In genomic region chr3:158140396-158140795, GRCh38 we compare ENCODE assay signal across 16 cellular contexts. TPM values are rescaled to one million over a fixed set of nuclear protein-coding genes. Genes with fewer than 3 reads are reported as not detected.
DNase-seq lines count a peak whose midpoint lies in the region; ATAC-seq and TF ChIP-seq lines count a peak whose summit lies in the region.
"Had no signal": no experiment of that assay in that cellular context is flagged by ENCODE, and none has a peak within 500 bp of the region (broad histone marks: within the 10 kb centered on the region; RNA-seq: fewer than 3 reads in every experiment).

No MANE protein-coding gene starts in this region.

- no peak overlapping the region for H4K8ac ChIP-seq in IMR-90 (ENCODE audit: low read depth in 2 of 2, low read length in 2 of 2)

- H4K5ac ChIP-seq in IMR-90 (ENCODE audit: low read depth, low read length), result no peak overlapping the region

- no peak for TF ChIP-seq RAD21 in IMR-90 (IDR thresholded peaks at IDR 0.05; ENCODE audit: low read length)

- in situ Hi-C loops in IMR-90 (cut with MboI; ENCODE audit: low sequenced_read_pairs), result no loop called here

- H3K4ac ChIP-seq in IMR-90 (ENCODE audit: low read depth, low read length), result no peak overlapping the region

- no peak overlapping the region for H2AFZ ChIP-seq in IMR-90 (replicated peaks; ENCODE audit: low read length, poor library complexity)
- H2AFZ ChIP-seq: GM23338 had no signal

- H2BK15ac ChIP-seq in IMR-90 (ENCODE audit: low read depth, low read length), result no peak overlapping the region

- BruUV-seq in IMR-90 (replicated peaks; lab: Mats Ljungman, UMichigan), result no TSS peak

- POLR2A ChIA-PET in IMR-90 (lab: Charles Lee; ENCODE audit: unreplicated experiment), result no interaction called here

- H2BK120ac ChIP-seq in IMR-90 (ENCODE audit: low read depth, low read length), result no peak overlapping the region

- H2AK9ac ChIP-seq in IMR-90 (replicated peaks; ENCODE audit: low read depth, low read length, poor library complexity), result no peak overlapping the region

- H3K23ac ChIP-seq in IMR-90 (ENCODE audit: low read depth, low read length), result no peak overlapping the region

- no peaks in the 10 kb centered on the region for H4K20me1 ChIP-seq in IMR-90 (ENCODE audit: insufficient read depth, low read length)

- H3K14ac ChIP-seq in IMR-90 (replicated peaks; ENCODE audit: low read depth, low read length), result no peak overlapping the region

- H3K4me3 ChIP-seq in IMR-90 (ENCODE audit: insufficient read depth, low read depth, low read length), result no peak overlapping the region
- H3K4me3 ChIP-seq in SK-N-MC, result no peak overlapping the region
- H3K4me3 ChIP-seq in epithelial cell of esophagus (ENCODE audit: low read length), result no peak overlapping the region
- H3K4me3 ChIP-seq: A549, GM23338, K562 had no signal

- intact Hi-C loops in IMR-90 (cut with micrococcal nuclease), result no loop called here
- intact Hi-C loops in left colon (cut with DNase I, micrococcal nuclease), result no loop called here
- intact Hi-C loops in cardiac septum (cut with DNase I), result no loop called here

- no peaks in the 10 kb centered on the region; the same call in 1 of the 2 replicates for H3K9me1 ChIP-seq in IMR-90 (ENCODE audit: insufficient read depth, low read length)

- no peak overlapping the region for H2BK5ac ChIP-seq in IMR-90 (ENCODE audit: low read depth, low read length, poor library complexity, severe bottlenecking)

- peaks cover 2 to 4% of the 10 kb centered on the region in 2 experiments; a peak in 2 of 4 replicates for H3K79me1 ChIP-seq in IMR-90 (ENCODE audit: low read depth in 1 of 2, low read length in 2 of 2)

- no peaks in the 10 kb centered on the region for H3K4me1 ChIP-seq in IMR-90 (ENCODE audit: control insufficient read depth, insufficient read depth, low read length)
- H3K4me1 ChIP-seq: A549, BE2C had no signal

- dilution Hi-C loops in IMR-90 (cut with HindIII; ENCODE audit: low sequenced_read_pairs, unreplicated experiment), result no loop called here

- CTCF ChIA-PET in IMR-90 (lab: Yijun Ruan, JAX), result no interaction called here

- H3K18ac ChIP-seq in IMR-90 (ENCODE audit: low read depth, low read length), result no peak overlapping the region

- no peaks in the 10 kb centered on the region for H3K36me3 ChIP-seq in IMR-90 (ENCODE audit: control insufficient read depth, insufficient read depth, low read length)
- H3K36me3 ChIP-seq in SK-N-MC (ENCODE audit: insufficient read depth, low read length), result peaks cover 36% of the 10 kb centered on the region

- H3K9me3 ChIP-seq in IMR-90 (ENCODE audit: control insufficient read depth, insufficient read depth, low read length) (no peaks in the 10 kb centered on the region), SK-N-MC (ENCODE audit: low read depth, low read length) (no peaks in the 10 kb centered on the region)
- H3K9me3 ChIP-seq: A549, BE2C had no signal

- no peak overlapping the region for H2BK20ac ChIP-seq in IMR-90 (ENCODE audit: low read depth, low read length)

- H3K56ac ChIP-seq in IMR-90 (ENCODE audit: extremely low read depth, insufficient read depth, low read length), result no peak overlapping the region

- no peak overlapping the region for H3K27ac ChIP-seq in IMR-90 (ENCODE audit: insufficient read depth, low read length)
- H3K27ac ChIP-seq in SK-N-MC, result peak overlapping the region; percentile 4; the same call in 1 of the 2 replicates
- H3K27ac ChIP-seq: A549, C4-2B had no signal

- no peak for TF ChIP-seq POLR2A in IMR-90 (IDR thresholded peaks at IDR 0.05; ENCODE audit: low read depth, low read length)

- TF ChIP-seq CTCF in IMR-90 (conservative IDR thresholded peaks at IDR 0.05; ENCODE audit: low read depth, low read length) (no peak), epithelial cell of esophagus (IDR thresholded peaks at IDR 0.05; ENCODE audit: insufficient read depth, low read depth, low read length, missing control alignments) (no peak)

- no CpG with 5 or more reads among the region's 2 CpGs for WGBS in IMR-90 (ENCODE audit: extremely low coverage in 2 of 2, insufficient read length in 1 of 2), 2 experiments

- no peaks in the 10 kb centered on the region for H3K27me3 ChIP-seq in IMR-90 (ENCODE audit: control insufficient read depth, insufficient read depth, low read length)
- H3K27me3 ChIP-seq: BE2C had no signal

- H4K91ac ChIP-seq in IMR-90 (ENCODE audit: insufficient read depth, low read depth, low read length), result no peak overlapping the region

- no peak overlapping the region for H3K9ac ChIP-seq in IMR-90 (ENCODE audit: low read depth, low read length)
- H3K9ac ChIP-seq in SK-N-MC (ENCODE audit: insufficient read length), result no peak overlapping the region

- no peak for ATAC-seq in IMR-90 (ENCODE audit: low read depth)
- peak; percentile 96 for ATAC-seq in left colon
- no peak for ATAC-seq in GM21367 (IDR thresholded peaks at IDR 0.05; ENCODE audit: unreplicated experiment)
- ATAC-seq: A549, GM23338, K562 had no signal

- DNase-seq in IMR-90 (peak; percentile 51), SK-N-MC (ENCODE audit: low read depth, low spot score) (no peak), epithelial cell of esophagus (ENCODE audit: low read depth) (peak; percentile 6), left colon (no peak), cardiac septum (ENCODE audit: low spot score) (no peak), NCI-H2029 (lab: John Stamatoyannopoulos, UW) (no peak)
- DNase-seq in stimulated activated naive CD4-positive, alpha-beta T cell (lab: John Stamatoyannopoulos, UW), result no peak
- DNase-seq: BE2C; CD4-positive, alpha-beta memory T cell; DMS79; H7 had no signal

- no peak overlapping the region for H2AK5ac ChIP-seq in IMR-90 (ENCODE audit: low read depth, low read length)

- H3K4me2 ChIP-seq in IMR-90 (ENCODE audit: low read depth, low read length), result no peak overlapping the region
- H3K4me2 ChIP-seq: A549, GM23338 had no signal

TF ChIP-seq in IMR-90, 13 proteins besides CTCF, POLR2A, EP300 and RAD21:
- TF ChIP-seq NFE2L2 (IDR thresholded peaks at IDR 0.05; ENCODE audit: low read depth, low read length), result no peak
- TF ChIP-seq MAFK (IDR thresholded peaks at IDR 0.05; ENCODE audit: low read depth, low read length), result no peak
- TF ChIP-seq MAZ (IDR thresholded peaks at IDR 0.05; ENCODE audit: borderline replicate concordance, low read depth, low read length), result no peak
- TF ChIP-seq CHD1 (IDR thresholded peaks at IDR 0.05; ENCODE audit: low read depth, low read length), result no peak
- no peak for TF ChIP-seq RCOR1 (IDR thresholded peaks at IDR 0.05; ENCODE audit: insufficient replicate concordance, low read length)
- TF ChIP-seq CEBPB (IDR thresholded peaks at IDR 0.05; ENCODE audit: low read depth, low read length), result no peak
- no peak for TF ChIP-seq MXI1 (IDR thresholded peaks at IDR 0.05; ENCODE audit: borderline replicate concordance, low read depth, low read length)
- no peak for TF ChIP-seq RFX5 (IDR thresholded peaks at IDR 0.05; ENCODE audit: low read depth, low read length)
- no peak for TF ChIP-seq FOS (IDR thresholded peaks at IDR 0.05; ENCODE audit: low read depth, low read length)
TF ChIP-seq in IMR-90: peak in this region for 0.

RNA-seq across cellular contexts. Expression of gene RSRC1, which starts 30.5 kb away (rescaled TPM):
- 41.8 and 71.7 TPM in 2 replicates for total RNA-seq in IMR-90 (2012; rRNA removed)
- 3.8 and 4.5 TPM in 2 replicates for polyA plus RNA-seq in IMR-90 (2012; rRNA removed)
- 0.28 and 0.63 TPM in 2 replicates for polyA plus RNA-seq in IMR-90 (2012; cell fraction: cytosol; rRNA removed)
- 0.42 and 2.3 TPM in 2 replicates for polyA plus RNA-seq in IMR-90 (2012; cell fraction: nucleus; rRNA removed; ENCODE audit: low replicate concordance)
- total RNA-seq in left colon, result 10 to 100 TPM; 24.9 to 30.6 TPM
- 21.4 TPM for total RNA-seq in cardiac septum

RNA-seq across cellular contexts. Expression of gene SHOX2, which starts 34.2 kb away (rescaled TPM):
- 0.83 and 0.90 TPM in 2 replicates for total RNA-seq in IMR-90 (2012; rRNA removed)
- polyA plus RNA-seq in IMR-90 (2012; rRNA removed), result 2.3 and 2.5 TPM in 2 replicates
- polyA plus RNA-seq in IMR-90 (2012; cell fraction: cytosol; rRNA removed), result 1.1 and 2.9 TPM in 2 replicates
- 12.7 and 16.2 TPM in 2 replicates for polyA plus RNA-seq in IMR-90 (2012; cell fraction: nucleus; rRNA removed; ENCODE audit: low replicate concordance)
- under 1 TPM; 0.09 to 0.36 TPM for total RNA-seq in left colon
- 0.94 TPM for total RNA-seq in cardiac septum
- total RNA-seq: CD4-positive, alpha-beta memory T cell; H7 had no signal
- polyA plus RNA-seq: CD4-positive, alpha-beta memory T cell had no signal

Comparison
In these comparisons a context has a peak if more than half of its experiments do, and no peak if none do; other contexts are left out.
1. DNase-seq: peak in IMR-90 (single experiment) and epithelial cell of esophagus (single experiment); none in SK-N-MC (single experiment), left colon (0 of 2), cardiac septum (single experiment), NCI-H2029 (single experiment) and stimulated activated naive CD4-positive, alpha-beta T cell (0 of 6).